ENCODE assay signal across 24 cellular contexts in genomic region chr18:4797286-4797685, GRCh38.
"Had no signal": no experiment of that assay in that cellular context is flagged by ENCODE, and none has a peak within 500 bp of the region (broad histone marks: within the 10 kb centered on the region; RNA-seq: fewer than 3 reads in every experiment).

No MANE protein-coding gene starts in this region.

- H3K27me3 Mint-ChIP-seq: naive thymus-derived CD4-positive, alpha-beta T cell; natural killer cell treated with Interleukin-12 subunit alpha and Interleukin-12 subunit beta and Interleukin-15 and Interleukin-18, amount 100 ng/mL, for 72 hours; progenitor cell of endocrine pancreas; stimulated activated naive B cell treated with anti-CD40 and anti-IgM and Interleukin-4, amounts not matched to agents 10 μg/mL and 1 μg/mL and 100 μg/mL, for 72 hours had no signal

- H3K4me1 Mint-ChIP-seq: naive thymus-derived CD4-positive, alpha-beta T cell; stimulated activated naive B cell treated with anti-CD40 and anti-IgM and Interleukin-4, amounts not matched to agents 10 μg/mL and 1 μg/mL and 100 μg/mL, for 72 hours had no signal

- H3K36me3 Mint-ChIP-seq: naive thymus-derived CD4-positive, alpha-beta T cell; stimulated activated naive B cell treated with anti-CD40 and anti-IgM and Interleukin-4, amounts not matched to agents 10 μg/mL and 1 μg/mL and 100 μg/mL, for 72 hours; type B pancreatic cell had no signal

- H3K9me3 ChIP-seq: lower lobe of right lung, ovary, right atrium auricular region, right lobe of liver, testis, thyroid gland, uterus had no signal

- H3K27ac Mint-ChIP-seq: naive thymus-derived CD4-positive, alpha-beta T cell; natural killer cell treated with Interleukin-12 subunit alpha and Interleukin-12 subunit beta and Interleukin-15 and Interleukin-18, amount 100 ng/mL, for 72 hours; progenitor cell of endocrine pancreas; stimulated activated naive B cell treated with anti-CD40 and anti-IgM and Interleukin-4, amounts not matched to agents 10 μg/mL and 1 μg/mL and 100 μg/mL, for 72 hours; type B pancreatic cell had no signal

- H3K4me1 ChIP-seq: lower lobe of right lung, right atrium auricular region, right lobe of liver, stomach, testis, thyroid gland, uterus had no signal

- H3K4me3 Mint-ChIP-seq: naive thymus-derived CD4-positive, alpha-beta T cell; natural killer cell treated with Interleukin-12 subunit alpha and Interleukin-12 subunit beta and Interleukin-15 and Interleukin-18, amount 100 ng/mL, for 72 hours; stimulated activated naive B cell treated with anti-CD40 and anti-IgM and Interleukin-4, amounts not matched to agents 10 μg/mL and 1 μg/mL and 100 μg/mL, for 72 hours; type B pancreatic cell had no signal

- DNase-seq: islet precursor cell; kidney glomerular epithelial cell; left cardiac atrium; left ventricle myocardium superior; lower lobe of right lung; midbrain; mucosa of descending colon; naive thymus-derived CD4-positive, alpha-beta T cell; ovary; right lobe of liver; stimulated activated CD4-positive, alpha-beta T cell treated with anti-CD3 and anti-CD28 coated beads, Interleukin-12 subunit alpha, Interleukin-12 subunit beta, amount 100 ng/mL, for 4 hours; stimulated activated CD4-positive, alpha-beta T cell treated with anti-CD3 and anti-CD28 coated beads, Interleukin-15, amount 100 ng/mL, for 24 hours; stimulated activated CD4-positive, alpha-beta T cell treated with anti-CD3 and anti-CD28 coated beads, Interleukin-2, amount 100 ng/mL, for 24 hours; stimulated activated CD4-positive, alpha-beta T cell treated with anti-CD3 and anti-CD28 coated beads, Interleukin-4, amount 100 ng/mL, for 1 hour; stimulated activated naive B cell treated with anti-CD40 and anti-IgM and Interleukin-4, amounts not matched to agents 10 μg/mL and 1 μg/mL and 100 μg/mL, for 72 hours; stimulated activated naive CD8-positive, alpha-beta T cell treated with anti-CD3 and anti-CD28 coated beads, Interleukin-15, Interleukin-2, amounts not matched to agents 100 U/mL and 50 U/mL, for 24 hours; stomach; testis; thyroid gland; uterus had no signal

- H3K27ac ChIP-seq: lower lobe of right lung, ovary, right atrium auricular region, right lobe of liver, stomach, testis, thyroid gland, uterus had no signal

- H3K36me3 ChIP-seq: lower lobe of right lung, ovary, right atrium auricular region, right lobe of liver, stomach, thyroid gland, uterus had no signal

- H3K4me3 ChIP-seq: lower lobe of right lung, mucosa of descending colon, ovary, right atrium auricular region, right lobe of liver, stomach, testis, thyroid gland, uterus had no signal

- H3K27me3 ChIP-seq: ovary, right atrium auricular region, right lobe of liver, stomach, testis, thyroid gland, uterus had no signal

- H3K9me3 Mint-ChIP-seq: type B pancreatic cell had no signal
